23 cellular contexts compared by ENCODE assay signal in the genomic region with DNA sequence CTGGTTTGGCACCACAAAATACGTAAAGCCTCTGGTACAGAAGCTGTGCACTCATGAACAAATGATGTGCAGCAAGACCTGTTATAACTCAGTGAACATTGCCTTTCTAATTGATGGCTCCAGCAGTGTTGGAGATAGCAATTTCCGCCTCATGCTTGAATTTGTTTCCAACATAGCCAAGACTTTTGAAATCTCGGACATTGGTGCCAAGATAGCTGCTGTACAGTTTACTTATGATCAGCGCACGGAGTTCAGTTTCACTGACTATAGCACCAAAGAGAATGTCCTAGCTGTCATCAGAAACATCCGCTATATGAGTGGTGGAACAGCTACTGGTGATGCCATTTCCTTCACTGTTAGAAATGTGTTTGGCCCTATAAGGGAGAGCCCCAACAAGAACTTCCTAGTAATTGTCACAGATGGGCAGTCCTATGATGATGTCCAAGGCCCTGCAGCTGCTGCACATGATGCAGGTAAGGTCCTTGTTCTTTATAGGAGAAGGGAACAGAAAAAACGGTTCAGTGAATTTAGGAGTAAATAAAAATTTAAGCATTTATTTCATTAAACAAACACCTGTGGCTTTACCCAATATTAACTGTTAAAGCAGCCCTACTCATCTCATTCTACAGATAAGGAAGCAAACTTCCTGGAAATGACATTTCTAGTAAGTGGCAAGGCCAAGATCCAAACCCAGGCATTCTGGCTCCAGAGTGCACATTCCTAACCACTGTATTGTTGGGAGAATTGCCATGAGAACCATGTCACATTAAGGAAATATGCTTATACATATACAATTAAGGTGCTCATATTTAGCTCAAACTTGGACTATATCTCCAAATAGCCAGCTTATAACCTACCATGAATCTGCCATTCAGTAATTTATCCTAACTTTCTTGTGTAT. TPM values are rescaled to one million over a fixed set of nuclear protein-coding genes. Genes with fewer than 3 reads are reported as not detected.
A peak's percentile ranks its signal among the peaks of the same experiment; 100 is the strongest.
DNase-seq lines count a peak whose midpoint lies in the region; ATAC-seq, FAIRE-seq and TF ChIP-seq lines count a peak whose summit lies in the region.
"Had no signal": no experiment of that assay in that cellular context is flagged by ENCODE, and none has a peak within 500 bp of the region (broad histone marks: within the 10 kb centered on the region; RNA-seq: fewer than 3 reads in every experiment).

No MANE protein-coding gene starts in this region.

- H3K27me3 ChIP-seq in SK-N-SH (ENCODE audit: insufficient read depth), result no peaks in the 10 kb centered on the region
- H3K27me3 ChIP-seq in fibroblast of lung (ENCODE audit: control insufficient read depth, insufficient read depth, low read length), result no peaks in the 10 kb centered on the region
- no peaks in the 10 kb centered on the region for H3K27me3 ChIP-seq in small intestine (ENCODE audit: control insufficient read depth in 2 of 2, insufficient read depth in 2 of 2, low read length in 2 of 2)

- H3K9me2 ChIP-seq in SK-N-SH, result no peaks in the 10 kb centered on the region

- POLR2A ChIA-PET in SK-N-SH (lab: Yijun Ruan, JAX), result no interaction called here

- H3K4me2 ChIP-seq in SK-N-SH (no peak overlapping the region), fibroblast of lung (ENCODE audit: extremely low read depth, insufficient read depth, low read length) (no peak overlapping the region)
- H3K4me2 ChIP-seq: KMS-11, PC-9 had no signal

- DNase-seq in SK-N-SH (no peak), OCI-M1 (lab: John Stamatoyannopoulos, UW) (peak; percentile 26), fibroblast of lung (ENCODE audit: low read depth in 2 of 2) (peak; percentile 32 to 38), small intestine (peak; percentile 15), C1 segment of cervical spinal cord (lab: John Stamatoyannopoulos, UW) (no peak)
- no peak for DNase-seq in stimulated activated CD4-positive, alpha-beta T cell treated with anti-CD3 and anti-CD28 coated beads, Interleukin-1b, Interleukin-23, amount 100 ng/mL, for 48 hours
- DNase-seq: DMS79, NCI-H1105, NCI-H2029 treated with DMSO at 0.1 percent for 48 hours, NCI-H345, NCI-H524, NCI-H82, PC-9, RPMI8226, SHP77 had no signal

- H3K4me1 ChIP-seq in SK-N-SH (ENCODE audit: control insufficient read depth in 1 of 2, insufficient read depth in 2 of 2, low read depth in 1 of 2, low read length in 1 of 2), result no peaks in the 10 kb centered on the region
- H3K4me1 ChIP-seq in fibroblast of lung (ENCODE audit: control insufficient read depth, extremely low read depth, insufficient read depth, low read length), result no peaks in the 10 kb centered on the region
- no peaks in the 10 kb centered on the region for H3K4me1 ChIP-seq in small intestine (ENCODE audit: control insufficient read depth in 2 of 2, insufficient read depth in 1 of 2, low read depth in 1 of 2, low read length in 1 of 2)

- H2AFZ ChIP-seq in SK-N-SH (ENCODE audit: low read depth), result no peak overlapping the region
- H2AFZ ChIP-seq in fibroblast of lung (ENCODE audit: low read length), result no peak overlapping the region
- H2AFZ ChIP-seq: PC-9 had no signal

- no peak overlapping the region for H3K9ac ChIP-seq in SK-N-SH
- no peak overlapping the region for H3K9ac ChIP-seq in fibroblast of lung (ENCODE audit: insufficient read depth, low read length)
- H3K9ac ChIP-seq: KMS-11 had no signal

- no peak for TF ChIP-seq CTCF in SK-N-SH (IDR thresholded peaks at IDR 0.05)
- TF ChIP-seq CTCF in fibroblast of lung (conservative IDR thresholded peaks at IDR 0.05 in 1 of 2, IDR thresholded peaks at IDR 0.05 in 1 of 2; ENCODE audit: low read depth in 1 of 2, low read length in 2 of 2), result no peak

- H3K27ac ChIP-seq in SK-N-SH (ENCODE audit: low read depth in 2 of 2, low read length in 1 of 2), result no peak overlapping the region
- no peak overlapping the region for H3K27ac ChIP-seq in fibroblast of lung (ENCODE audit: insufficient read depth, low read length)
- H3K27ac ChIP-seq in small intestine (ENCODE audit: low read depth in 1 of 2, low read length in 1 of 2), result no peak overlapping the region
- H3K27ac ChIP-seq: 22Rv1, HL-60, KMS-11, PC-9 had no signal

- CTCF ChIA-PET in SK-N-SH (lab: Yijun Ruan, JAX), result interaction anchor here (1.4 to 1.5 kb wide), 2 partner anchors 11 to 12 kb away, joined by 4 to 6 read pairs; no protein-coding TSS in a partner anchor

- TF ChIP-seq EP300 in SK-N-SH (IDR thresholded peaks at IDR 0.05; ENCODE audit: borderline replicate concordance in 1 of 2, low read depth in 1 of 2, low read length in 1 of 2), result no peak

- H3K4me3 ChIP-seq in SK-N-SH (ENCODE audit: low read depth in 2 of 2, low read length in 1 of 2) (no peak overlapping the region), fibroblast of lung (replicated peaks in 1 of 4; ENCODE audit: control extremely low read depth in 1 of 4, insufficient read depth in 1 of 4, low read depth in 3 of 4, low read length in 4 of 4) (no peak overlapping the region), small intestine (ENCODE audit: low read depth in 1 of 2, low read length in 2 of 2) (no peak overlapping the region)
- H3K4me3 ChIP-seq: GM12878, PC-9 had no signal

- peak; percentile 31 for ATAC-seq in SK-N-SH treated with all-trans-retinoic acid at 6 μM for 48 hours
- no peak for ATAC-seq in GM19035 (IDR thresholded peaks at IDR 0.05; ENCODE audit: unreplicated experiment)
- ATAC-seq: GM12878, HCT116 had no signal

- H3K79me2 ChIP-seq in SK-N-SH (ENCODE audit: insufficient read depth) (no peaks in the 10 kb centered on the region), fibroblast of lung (ENCODE audit: control insufficient read depth, insufficient read depth, low read length) (no peaks in the 10 kb centered on the region)

- H3F3A ChIP-seq in SK-N-SH (replicated peaks; ENCODE audit: insufficient read depth), result peaks cover 4% of the 10 kb centered on the region

- H3K36me3 ChIP-seq in SK-N-SH (replicated peaks in 1 of 2; ENCODE audit: control insufficient read depth in 1 of 2, insufficient read depth in 2 of 2, low read length in 1 of 2) (peaks cover 0 to 9% of the 10 kb centered on the region in 2 experiments), fibroblast of lung (ENCODE audit: control insufficient read depth, insufficient read depth, low read length) (no peaks in the 10 kb centered on the region), small intestine (ENCODE audit: control insufficient read depth in 2 of 2, insufficient read depth in 2 of 2, low read length in 2 of 2) (no peaks in the 10 kb centered on the region)

- FAIRE-seq in small intestine (lab: Jason Lieb, UNC), result no peak
- FAIRE-seq: GM12878, H1 had no signal

- no peaks in the 10 kb centered on the region for H3K9me3 ChIP-seq in SK-N-SH
- H3K9me3 ChIP-seq in fibroblast of lung (ENCODE audit: control insufficient read depth, insufficient read depth, low read depth, low read length), result no peaks in the 10 kb centered on the region
- H3K9me3 ChIP-seq in small intestine (ENCODE audit: control insufficient read depth, low read depth), result no peaks in the 10 kb centered on the region

- no peaks in the 10 kb centered on the region for H4K20me1 ChIP-seq in SK-N-SH (ENCODE audit: insufficient read depth)
- no peaks in the 10 kb centered on the region for H4K20me1 ChIP-seq in fibroblast of lung (ENCODE audit: control insufficient read depth, extremely low read depth, insufficient read depth, low read length)

- TF ChIP-seq RAD21 in SK-N-SH (IDR thresholded peaks at IDR 0.05; ENCODE audit: low read length), result no peak

- 90% methylated on average over 7 of the region's 7 CpGs for WGBS in SK-N-SH (ENCODE audit: low lambda C conversion rate)
- 87 to 91% (median 90%) methylated on average over 7 of the region's 7 CpGs for WGBS in small intestine, 3 donors

TF ChIP-seq in SK-N-SH treated with all-trans-retinoic acid at 6 μM for 48 hours, 23 proteins besides CTCF, POLR2A, EP300 and RAD21 (continues in another document):
- TF ChIP-seq, protein P1, sequence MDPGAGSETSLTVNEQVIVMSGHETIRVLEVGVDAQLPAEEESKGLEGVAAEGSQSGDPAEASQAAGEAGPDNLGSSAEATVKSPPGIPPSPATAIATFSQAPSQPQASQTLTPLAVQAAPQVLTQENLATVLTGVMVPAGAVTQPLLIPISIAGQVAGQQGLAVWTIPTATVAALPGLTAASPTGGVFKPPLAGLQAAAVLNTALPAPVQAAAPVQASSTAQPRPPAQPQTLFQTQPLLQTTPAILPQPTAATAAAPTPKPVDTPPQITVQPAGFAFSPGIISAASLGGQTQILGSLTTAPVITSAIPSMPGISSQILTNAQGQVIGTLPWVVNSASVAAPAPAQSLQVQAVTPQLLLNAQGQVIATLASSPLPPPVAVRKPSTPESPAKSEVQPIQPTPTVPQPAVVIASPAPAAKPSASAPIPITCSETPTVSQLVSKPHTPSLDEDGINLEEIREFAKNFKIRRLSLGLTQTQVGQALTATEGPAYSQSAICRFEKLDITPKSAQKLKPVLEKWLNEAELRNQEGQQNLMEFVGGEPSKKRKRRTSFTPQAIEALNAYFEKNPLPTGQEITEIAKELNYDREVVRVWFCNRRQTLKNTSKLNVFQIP (CRISPR knock-in tag; IDR thresholded peaks at IDR 0.05; ENCODE audit: borderline replicate concordance, low read depth), result no peak
- TF ChIP-seq ISL1 (CRISPR knock-in tag; IDR thresholded peaks at IDR 0.05), result no peak
- no peak for TF ChIP-seq PPARA (CRISPR knock-in tag; IDR thresholded peaks at IDR 0.05; ENCODE audit: borderline replicate concordance)

TF ChIP-seq in SK-N-SH, 30 proteins besides CTCF, POLR2A, EP300 and RAD21 (continues in another document):
- TF ChIP-seq, protein P2, sequence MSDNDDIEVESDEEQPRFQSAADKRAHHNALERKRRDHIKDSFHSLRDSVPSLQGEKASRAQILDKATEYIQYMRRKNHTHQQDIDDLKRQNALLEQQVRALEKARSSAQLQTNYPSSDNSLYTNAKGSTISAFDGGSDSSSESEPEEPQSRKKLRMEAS (IDR thresholded peaks at IDR 0.05; ENCODE audit: low read depth), result no peak
- TF ChIP-seq JUND (IDR thresholded peaks at IDR 0.05) (no peak), CHD2 (IDR thresholded peaks at IDR 0.05; ENCODE audit: low read length, partially characterized antibody) (no peak), RCOR1 (IDR thresholded peaks at IDR 0.05; ENCODE audit: low read length) (no peak)
- TF ChIP-seq, protein P3, sequence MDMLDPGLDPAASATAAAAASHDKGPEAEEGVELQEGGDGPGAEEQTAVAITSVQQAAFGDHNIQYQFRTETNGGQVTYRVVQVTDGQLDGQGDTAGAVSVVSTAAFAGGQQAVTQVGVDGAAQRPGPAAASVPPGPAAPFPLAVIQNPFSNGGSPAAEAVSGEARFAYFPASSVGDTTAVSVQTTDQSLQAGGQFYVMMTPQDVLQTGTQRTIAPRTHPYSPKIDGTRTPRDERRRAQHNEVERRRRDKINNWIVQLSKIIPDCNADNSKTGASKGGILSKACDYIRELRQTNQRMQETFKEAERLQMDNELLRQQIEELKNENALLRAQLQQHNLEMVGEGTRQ (IDR thresholded peaks at IDR 0.05; ENCODE audit: borderline replicate concordance, low read depth, low read length), result no peak

RNA-seq across cellular contexts. Expression of a gene that starts 11.7 kb away (rescaled TPM):
- polyA plus RNA-seq in SK-N-SH (2012; rRNA removed) (9.3 and 9.9 TPM in 2 replicates), fibroblast of lung (0.27 and 0.72 TPM in 2 replicates), small intestine (under 1 TPM in 2 of 3 donors, not detected in 1; 0.76 to 0.81 TPM)
- polyA plus RNA-seq in SK-N-SH (2012; cell fraction: cytosol; rRNA removed), result 9.0 and 10.6 TPM in 2 replicates
- 5.4 and 8.6 TPM in 2 replicates for polyA plus RNA-seq in SK-N-SH (2012; cell fraction: nucleus; rRNA removed)
- total RNA-seq in fibroblast of lung, result 0.33 and 0.51 TPM in 2 replicates
- polyA plus RNA-seq in fibroblast of lung (2012), result 0.23 and 0.76 TPM in 2 replicates
- not detected in 2 replicates for polyA minus RNA-seq in fibroblast of lung (ENCODE audit: low replicate concordance)

Comparison
In these comparisons a context has a peak if more than half of its experiments do, and no peak if none do; other contexts are left out.
1. DNase-seq: peak in OCI-M1 (single experiment), fibroblast of lung (2 of 2) and small intestine (single experiment); none in SK-N-SH (single experiment), stimulated activated CD4-positive, alpha-beta T cell treated with anti-CD3 and anti-CD28 coated beads, Interleukin-1b, Interleukin-23, amount 100 ng/mL, for 48 hours (single experiment) and C1 segment of cervical spinal cord (0 of 14).